ENCODE assay signal across 8 cellular contexts in the genomic region with DNA sequence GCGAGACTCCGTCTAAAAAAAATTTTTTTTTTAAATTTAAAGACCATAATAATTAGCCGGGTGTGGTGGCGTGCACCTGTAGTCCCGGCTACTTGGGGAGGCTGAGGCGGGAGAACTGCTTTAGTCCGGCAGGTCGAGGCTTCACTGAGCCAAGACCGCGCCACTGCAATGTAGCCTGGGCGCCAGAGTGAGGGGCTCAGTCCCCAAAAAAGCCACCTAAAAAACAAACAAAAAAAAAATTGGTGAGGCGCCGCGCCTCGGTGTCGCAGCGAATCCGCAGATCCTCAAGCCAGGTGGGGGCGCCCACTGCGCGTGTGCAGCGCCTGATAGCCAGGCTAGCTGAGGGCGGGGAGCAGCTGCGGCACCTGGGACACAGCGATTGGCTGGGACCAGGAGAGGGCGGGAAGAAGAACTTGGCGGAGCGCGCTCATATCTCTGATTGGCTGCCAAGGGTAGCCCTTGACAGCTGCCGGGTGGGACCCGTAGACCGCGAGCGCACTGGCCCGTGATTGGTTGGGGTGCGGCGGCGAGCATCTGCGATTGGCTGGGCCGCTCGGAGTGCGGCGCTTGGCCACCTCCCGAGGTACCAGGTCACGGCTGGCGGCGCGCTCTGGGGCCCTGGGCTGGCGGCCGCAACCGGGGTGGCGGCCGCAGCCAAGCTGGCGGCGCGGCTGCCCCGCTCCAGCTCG. TPM values are rescaled to one million over a fixed set of nuclear protein-coding genes. Genes with fewer than 3 reads are reported as not detected.
DNase-seq lines count a peak whose midpoint lies in the region; ATAC-seq and TF ChIP-seq lines count a peak whose summit lies in the region.

No MANE protein-coding gene starts in this region.

- H3K9me3 ChIP-seq in body of pancreas = no peaks in the 10 kb centered on the region

- H3K27me3 ChIP-seq in body of pancreas = no peaks in the 10 kb centered on the region

- 9 to 17% methylated on average over 22 to 47 of the region's 58 CpGs for WGBS in body of pancreas, 2 donors

- in situ Hi-C loops in GM18951 (cut with MboI; ENCODE audit: low sequenced_read_pairs, unreplicated experiment) = no loop called here

- H3K36me3 ChIP-seq in body of pancreas (replicated peaks in 1 of 2; ENCODE audit: insufficient read depth in 1 of 2, low read depth in 2 of 2) = no peaks in the 10 kb centered on the region

- intact Hi-C loops in body of pancreas (cut with DNase I) = no loop called here

- TF ChIP-seq CTCF in AG09319 (IDR thresholded peaks at IDR 0.05; ENCODE audit: low read depth, low read length) (peak; percentile 49), body of pancreas (IDR thresholded peaks at IDR 0.05) (peak; percentile 30 to 85 (median 66))

- peak; percentile 96 for DNase-seq in AG09319 (ENCODE audit: extremely low read depth, low read depth)
- peak; percentile 98 for DNase-seq in NCI-H2171 treated with DMSO at 0.1 percent for 48 hours (lab: John Stamatoyannopoulos, UW)
- DNase-seq in UCSD-AML1 (lab: John Stamatoyannopoulos, UW; ENCODE audit: unreplicated experiment) = peak; percentile 99
- DNase-seq in body of pancreas = peak; percentile 98 to 99 (median 99)
- peak; percentile 98 for DNase-seq in iPS-NIHi7 (ENCODE audit: extremely low spot score)
- peak; percentile 91 for DNase-seq in stimulated activated CD4-positive, alpha-beta T cell treated with anti-CD3 and anti-CD28 coated beads, Interleukin-12 subunit alpha, Interleukin-12 subunit beta, amount 100 ng/mL, for 4 hours

- H3K4me3 ChIP-seq in body of pancreas = no peak overlapping the region

- TF ChIP-seq POLR2A in GM18951 (IDR thresholded peaks at IDR 0.05; ENCODE audit: extremely low read depth, insufficient read depth, insufficient read length) (peak; percentile 35), body of pancreas (IDR thresholded peaks at IDR 0.05) (peak; percentile 82 to 90 (median 84))

- peak overlapping the region in 3 of 4 donors; percentile 91 to 96 (median 94) for H3K27ac ChIP-seq in body of pancreas

- H3K4me1 ChIP-seq in body of pancreas = peaks cover 41% of the 10 kb centered on the region

- ATAC-seq in HG03139 (IDR thresholded peaks at IDR 0.05; ENCODE audit: unreplicated experiment) (peak; percentile 90), body of pancreas (peak; percentile 86)

RNA-seq across cellular contexts. Expression of gene CLDN9, which starts 9.0 kb away (rescaled TPM):
- 10 to 100 TPM in 1 of 2 donors, 1 to 10 TPM in 1; 4.7 to 11.2 TPM for total RNA-seq in body of pancreas

RNA-seq across cellular contexts. Expression of gene CLDN6, which starts 14.3 kb away (rescaled TPM):
- total RNA-seq in body of pancreas = under 1 TPM; 0.33 to 0.78 TPM

RNA-seq across cellular contexts. Expression of gene TNFRSF12A, which starts 16.4 kb away (rescaled TPM):
- total RNA-seq in body of pancreas = 100 to 1,000 TPM; 132 to 229 TPM

RNA-seq across cellular contexts. Expression of gene HCFC1R1, which starts 20.0 kb away (rescaled TPM):
- 10 to 100 TPM in 1 of 2 donors, 1 to 10 TPM in 1; 6.9 to 15.3 TPM for total RNA-seq in body of pancreas

RNA-seq across cellular contexts. Expression of gene THOC6, which starts 20.1 kb away (rescaled TPM):
- total RNA-seq in body of pancreas = 10 to 100 TPM; 11.7 to 21.8 TPM
